ENCODE assay signal across 25 cellular contexts in the genomic region with DNA sequence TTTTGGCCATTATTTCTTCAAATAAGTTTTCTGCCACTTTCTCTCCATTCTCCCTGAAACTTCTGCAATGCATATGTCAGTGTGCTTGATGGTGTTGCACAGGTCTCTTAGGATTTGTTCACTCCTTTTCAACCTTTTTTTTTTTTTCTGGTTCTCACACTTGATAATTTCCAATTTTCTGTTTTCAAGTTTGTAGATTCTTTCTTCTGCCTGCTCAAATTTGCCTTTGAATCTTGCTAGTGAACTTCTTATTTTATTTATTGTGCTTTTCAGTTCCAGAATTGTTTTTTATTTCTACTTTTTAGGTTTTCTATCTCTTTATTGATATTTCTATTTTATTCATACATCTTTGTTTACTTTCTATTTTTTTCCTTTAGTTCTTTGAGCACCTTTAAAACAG. TPM values are rescaled to one million over a fixed set of nuclear protein-coding genes. Genes with fewer than 3 reads are reported as not detected.
A peak's percentile ranks its signal among the peaks of the same experiment; 100 is the strongest.
DNase-seq lines count a peak whose midpoint lies in the region; ATAC-seq, FAIRE-seq and TF ChIP-seq lines count a peak whose summit lies in the region.
"Had no signal": no experiment of that assay in that cellular context is flagged by ENCODE, and none has a peak within 500 bp of the region (broad histone marks: within the 10 kb centered on the region; RNA-seq: fewer than 3 reads in every experiment).

No MANE protein-coding gene starts in this region.

- CTCF ChIA-PET in K562 (lab: Yijun Ruan, JAX; ENCODE audit: low intra/inter-chr PET ratio), result no interaction called here

- H3K4me3 Mint-ChIP-seq in activated naive CD8-positive, alpha-beta T cell, result no peak overlapping the region
- no peak overlapping the region for H3K4me3 Mint-ChIP-seq in activated naive CD8-positive, alpha-beta T cell treated with anti-CD3 and anti-CD28 coated beads for 36 hours
- H3K4me3 Mint-ChIP-seq: CD14-positive monocyte; CD4-positive, alpha-beta T cell; CD8-positive, alpha-beta memory T cell had no signal

- H3K9me3 ChIP-seq in Karpas-422 (ENCODE audit: low read length), result peaks cover 29% of the 10 kb centered on the region
- H3K9me3 ChIP-seq in K562 (replicated peaks; ENCODE audit: control insufficient read depth, insufficient read depth, low read depth, low read length), result peaks cover 3% of the 10 kb centered on the region
- H3K9me3 ChIP-seq: A549, BE2C had no signal

- no peaks in the 10 kb centered on the region for H3K9me1 ChIP-seq in K562 (ENCODE audit: control insufficient read depth, insufficient read depth, low read length)

- TF ChIP-seq CTCF in K562 (IDR thresholded peaks at IDR 0.05 in 2 of 3, conservative IDR thresholded peaks at IDR 0.05 in 1 of 3; ENCODE audit: insufficient read depth in 2 of 3, low read depth in 1 of 3, low read length in 3 of 3), result no peak

- no peak overlapping the region for H3K27ac ChIP-seq in Karpas-422 (ENCODE audit: low read length)
- no peak overlapping the region for H3K27ac ChIP-seq in K562 (ENCODE audit: extremely low read depth, low read depth, low read length)
- H3K27ac ChIP-seq: A549; BLaER1 treated with 17β-estradiol and CSF1 and Interleukin-3, amounts not matched to agents 10 nM and 100 nM had no signal

- ATAC-seq in K562 (no peak), HG03457 (IDR thresholded peaks at IDR 0.05; ENCODE audit: unreplicated experiment) (no peak), HG03565 (IDR thresholded peaks at IDR 0.05; ENCODE audit: unreplicated experiment) (no peak), GM21447 (IDR thresholded peaks at IDR 0.05; ENCODE audit: unreplicated experiment) (no peak)
- ATAC-seq: A549 had no signal

- H2AFZ ChIP-seq in Karpas-422 (ENCODE audit: low read length) (0 out of 2 replicates have a peak overlapping the region, but pooled peaks have one; percentile 1), K562 (ENCODE audit: low read depth, low read length) (no peak overlapping the region)

- H3K9ac ChIP-seq in Karpas-422 (ENCODE audit: low read length) (no peak overlapping the region), K562 (ENCODE audit: insufficient read depth in 1 of 2, low read depth in 2 of 2, low read length in 2 of 2) (no peak overlapping the region)
- H3K9ac ChIP-seq: BLaER1 treated with 17β-estradiol and CSF1 and Interleukin-3, amounts not matched to agents 10 nM and 100 nM had no signal

- no peak for TF ChIP-seq EP300 in K562 (IDR thresholded peaks at IDR 0.05; ENCODE audit: low read length)

- no peak for TF ChIP-seq POLR2A in K562 (conservative IDR thresholded peaks at IDR 0.05)

- H3K36me3 Mint-ChIP-seq in activated naive CD8-positive, alpha-beta T cell, result peaks cover 23% of the 10 kb centered on the region
- peaks cover 37% of the 10 kb centered on the region for H3K36me3 Mint-ChIP-seq in activated naive CD8-positive, alpha-beta T cell treated with anti-CD3 and anti-CD28 coated beads for 36 hours

- H3K4me1 Mint-ChIP-seq in activated naive CD8-positive, alpha-beta T cell (ENCODE audit: low read depth), result peaks cover 22% of the 10 kb centered on the region
- H3K4me1 Mint-ChIP-seq in activated naive CD8-positive, alpha-beta T cell treated with anti-CD3 and anti-CD28 coated beads for 36 hours, result peaks cover 15% of the 10 kb centered on the region
- H3K4me1 Mint-ChIP-seq: CD14-positive monocyte had no signal

- no peak for DNase-seq in activated naive CD8-positive, alpha-beta T cell treated with anti-CD3 and anti-CD28 coated beads for 36 hours
- no peak for DNase-seq in Karpas-422
- no peak for DNase-seq in K562 (ENCODE audit: extremely low read depth in 1 of 4, low spot score in 3 of 4)
- DNase-seq: 8988T; ACHN; AML-193; BE2C; CD4-positive, alpha-beta T cell; CD8-positive, alpha-beta memory T cell; DMS53; DMS79 treated with DMSO at 0.1 percent for 48 hours; GF-D8; H7; HCEC 1CT had no signal

- in situ Hi-C loops in K562 (cut with MboI), result no loop called here

- peak overlapping the region; percentile 59 for H3K27ac Mint-ChIP-seq in activated naive CD8-positive, alpha-beta T cell
- no peak overlapping the region for H3K27ac Mint-ChIP-seq in activated naive CD8-positive, alpha-beta T cell treated with anti-CD3 and anti-CD28 coated beads for 36 hours
- H3K27ac Mint-ChIP-seq: CD14-positive monocyte; CD4-positive, alpha-beta T cell; CD8-positive, alpha-beta memory T cell had no signal

- no peak for FAIRE-seq in K562 (lab: Jason Lieb, UNC)
- FAIRE-seq: A549, GM12891, H1 had no signal

- BruUV-seq in K562 (replicated peaks; lab: Mats Ljungman, UMichigan), result no TSS peak

- no peaks in the 10 kb centered on the region for H3K79me2 ChIP-seq in Karpas-422 (ENCODE audit: low read length)
- H3K79me2 ChIP-seq in K562 (ENCODE audit: control insufficient read depth, insufficient read depth, low read length), result no peaks in the 10 kb centered on the region

- POLR2A ChIA-PET in K562 (lab: Yijun Ruan, JAX), result no interaction called here

- H3K27me3 ChIP-seq in Karpas-422 (ENCODE audit: low read length), result no peaks in the 10 kb centered on the region
- H3K27me3 ChIP-seq in K562 (ENCODE audit: control insufficient read depth in 2 of 2, insufficient read depth in 2 of 2, low read length in 2 of 2), result no peaks in the 10 kb centered on the region
- H3K27me3 ChIP-seq: BE2C; BLaER1 treated with 17β-estradiol and CSF1 and Interleukin-3, amounts not matched to agents 10 nM and 100 nM had no signal

- no peak for TF ChIP-seq RAD21 in K562 (CRISPR knock-in tag; conservative IDR thresholded peaks at IDR 0.05 in 1 of 2, IDR thresholded peaks at IDR 0.05 in 1 of 2)

- H3K36me3 ChIP-seq in Karpas-422 (ENCODE audit: insufficient read depth, low read length) (peaks cover 6% of the 10 kb centered on the region; the same call in 1 of the 2 replicates), K562 (ENCODE audit: control insufficient read depth, insufficient read depth, low read length) (no peaks in the 10 kb centered on the region)
- H3K36me3 ChIP-seq: BE2C; BLaER1 treated with 17β-estradiol and CSF1 and Interleukin-3, amounts not matched to agents 10 nM and 100 nM had no signal

- H3K9me2 ChIP-seq in Karpas-422 (replicated peaks; ENCODE audit: insufficient read depth, low read length), result no peaks in the 10 kb centered on the region

- peaks cover 15% of the 10 kb centered on the region for H3K9me3 Mint-ChIP-seq in activated naive CD8-positive, alpha-beta T cell (ENCODE audit: low read depth)
- peaks cover 38% of the 10 kb centered on the region for H3K9me3 Mint-ChIP-seq in activated naive CD8-positive, alpha-beta T cell treated with anti-CD3 and anti-CD28 coated beads for 36 hours

- no peak overlapping the region for H3K4me2 ChIP-seq in Karpas-422 (ENCODE audit: low read depth, low read length, poor library complexity, severe bottlenecking)
- H3K4me2 ChIP-seq in K562 (ENCODE audit: insufficient read depth, low read length), result no peak overlapping the region
- H3K4me2 ChIP-seq: A549; BLaER1 treated with 17β-estradiol and CSF1 and Interleukin-3, amounts not matched to agents 10 nM and 100 nM had no signal

- H3K27me3 Mint-ChIP-seq in activated naive CD8-positive, alpha-beta T cell, result no peaks in the 10 kb centered on the region
- no peaks in the 10 kb centered on the region for H3K27me3 Mint-ChIP-seq in activated naive CD8-positive, alpha-beta T cell treated with anti-CD3 and anti-CD28 coated beads for 36 hours
- H3K27me3 Mint-ChIP-seq: CD4-positive, alpha-beta T cell had no signal

- intact Hi-C loops in K562 (cut with micrococcal nuclease), result no loop called here

- no peaks in the 10 kb centered on the region for H4K20me1 ChIP-seq in Karpas-422 (ENCODE audit: insufficient read depth, low read depth, low read length)
- no peaks in the 10 kb centered on the region for H4K20me1 ChIP-seq in K562 (replicated peaks; ENCODE audit: control insufficient read depth, insufficient read depth, low read length)
- H4K20me1 ChIP-seq: BLaER1 treated with 17β-estradiol and CSF1 and Interleukin-3, amounts not matched to agents 10 nM and 100 nM had no signal

- H3K4me1 ChIP-seq in Karpas-422 (ENCODE audit: low read length), result no peaks in the 10 kb centered on the region; the same call in 1 of the 2 replicates
- H3K4me1 ChIP-seq in K562 (replicated peaks in 1 of 2; ENCODE audit: control insufficient read depth in 2 of 2, insufficient read depth in 2 of 2, low read length in 2 of 2), result peaks cover 0 to 2% of the 10 kb centered on the region in 2 experiments; a peak in 1 of 5 replicates
- H3K4me1 ChIP-seq: A549, BE2C had no signal

- H3K4me3 ChIP-seq in Karpas-422 (ENCODE audit: low read length) (no peak overlapping the region), K562 (no peak overlapping the region)
- H3K4me3 ChIP-seq: A549; BLaER1 treated with 17β-estradiol and CSF1 and Interleukin-3, amounts not matched to agents 10 nM and 100 nM had no signal

RNA-seq across cellular contexts. Expression of a gene that starts 48.4 kb away (rescaled TPM):
- 100 to 1,000 TPM; 421 to 422 TPM for total RNA-seq in activated naive CD8-positive, alpha-beta T cell treated with anti-CD3 and anti-CD28 coated beads for 36 hours
- total RNA-seq in Karpas-422 (2014; rRNA removed; shearing (Covaris generic); ENCODE audit: low replicate concordance), result 367 and 812 TPM in 2 replicates
- total RNA-seq in K562 (2011; cell fraction: chromatin; rRNA removed; ENCODE audit: low replicate concordance), result 30.9 and 123 TPM in 2 replicates
- total RNA-seq in K562 (2011; cell fraction: nucleolus; rRNA removed), result 20.2 and 42.1 TPM in 2 replicates
- total RNA-seq in K562 (2011; cell fraction: nucleoplasm; rRNA removed), result 71.2 and 74.3 TPM in 2 replicates
- 44.4 and 55.8 TPM in 2 replicates for total RNA-seq in K562 (2014; rRNA removed)
- 107 and 112 TPM in 2 replicates for total RNA-seq in K562 (2014; rRNA removed; fragmentation: Illumina TruSeq; extraction: Trizol)
- total RNA-seq in K562 (2015; rRNA removed; fragmentation: Illumina TruSeq; extraction: Trizol), result 95.3 and 105 TPM in 2 replicates
- 62.9 and 67.6 TPM in 2 replicates for total RNA-seq in K562 (2021)
- polyA plus RNA-seq in K562 (2011; rRNA removed), result 7.1 and 21.8 TPM in 2 replicates
- polyA plus RNA-seq in K562 (2011; cell fraction: cytosol; rRNA removed), result 3.1 and 12.6 TPM in 2 replicates
- 4.3 and 14.6 TPM in 2 replicates for polyA plus RNA-seq in K562 (2011; cell fraction: nucleus; rRNA removed)
- polyA plus RNA-seq in K562 (2012), result 41.4 and 61.2 TPM in 2 replicates
- 73.5 and 86.1 TPM in 2 replicates for polyA plus RNA-seq in K562 (2014; fragmentation: Illumina TruSeq; extraction: Trizol)
- 10 to 100 TPM; 38.8 to 65.1 TPM for polyA plus RNA-seq in K562 (2014; fragmentation: Nextera tagmentation; extraction: Ambion mirVana)
- 49.1 and 51.1 TPM in 2 replicates for polyA plus RNA-seq in K562 (2014; rRNA removed)
- polyA minus RNA-seq in K562 (2011; rRNA and poly(A)+ RNA removed), result 12.3 and 47.6 TPM in 2 replicates
- 5.2 and 12.3 TPM in 2 replicates for polyA minus RNA-seq in K562 (2011; cell fraction: cytosol; rRNA and poly(A)+ RNA removed)
- polyA minus RNA-seq in K562 (2011; cell fraction: nucleus; rRNA and poly(A)+ RNA removed), result 7.1 and 45.3 TPM in 2 replicates
- total RNA-seq: Daoy, G401, H1, H7 had no signal
- polyA plus RNA-seq: A549 had no signal

RNA-seq across cellular contexts. Expression of a gene that starts 50.0 kb away (rescaled TPM):
- not detected for total RNA-seq in activated naive CD8-positive, alpha-beta T cell treated with anti-CD3 and anti-CD28 coated beads for 36 hours
- not detected in 2 replicates for total RNA-seq in Karpas-422 (2014; rRNA removed; shearing (Covaris generic); ENCODE audit: low replicate concordance)
- not detected in 2 replicates for total RNA-seq in K562 (2011; cell fraction: chromatin; rRNA removed; ENCODE audit: low replicate concordance)
- not detected in 2 replicates for total RNA-seq in K562 (2011; cell fraction: nucleolus; rRNA removed)
- not detected in 2 replicates for total RNA-seq in K562 (2011; cell fraction: nucleoplasm; rRNA removed)
- total RNA-seq in K562 (2014; rRNA removed), result not detected in 2 replicates
- total RNA-seq in K562 (2014; rRNA removed; fragmentation: Illumina TruSeq; extraction: Trizol), result not detected in 2 replicates
- not detected in 2 replicates for total RNA-seq in K562 (2015; rRNA removed; fragmentation: Illumina TruSeq; extraction: Trizol)
- total RNA-seq in K562 (2021), result not detected in 2 replicates
- polyA plus RNA-seq in K562 (2011; rRNA removed), result not detected in 2 replicates
- not detected in 2 replicates for polyA plus RNA-seq in K562 (2011; cell fraction: cytosol; rRNA removed)
- not detected in 2 replicates for polyA plus RNA-seq in K562 (2011; cell fraction: nucleus; rRNA removed)
- polyA plus RNA-seq in K562 (2012), result not detected in 2 replicates
- not detected in 2 replicates for polyA plus RNA-seq in K562 (2014; fragmentation: Illumina TruSeq; extraction: Trizol)
- polyA plus RNA-seq in K562 (2014; fragmentation: Nextera tagmentation; extraction: Ambion mirVana), result under 1 TPM in 1 of 2 experiments, not detected in 1; 0.32 TPM
- polyA plus RNA-seq in K562 (2014; rRNA removed), result not detected in 2 replicates
- not detected in 2 replicates for polyA minus RNA-seq in K562 (2011; rRNA and poly(A)+ RNA removed)
- not detected in 2 replicates for polyA minus RNA-seq in K562 (2011; cell fraction: cytosol; rRNA and poly(A)+ RNA removed)
- polyA minus RNA-seq in K562 (2011; cell fraction: nucleus; rRNA and poly(A)+ RNA removed), result not detected in 2 replicates
- total RNA-seq: CD4-positive, alpha-beta T cell; CD8-positive, alpha-beta memory T cell; Daoy; G401; H1; H7 had no signal
- polyA plus RNA-seq: A549; CD14-positive monocyte; CD8-positive, alpha-beta memory T cell; H1 had no signal
